In the genomic region with DNA sequence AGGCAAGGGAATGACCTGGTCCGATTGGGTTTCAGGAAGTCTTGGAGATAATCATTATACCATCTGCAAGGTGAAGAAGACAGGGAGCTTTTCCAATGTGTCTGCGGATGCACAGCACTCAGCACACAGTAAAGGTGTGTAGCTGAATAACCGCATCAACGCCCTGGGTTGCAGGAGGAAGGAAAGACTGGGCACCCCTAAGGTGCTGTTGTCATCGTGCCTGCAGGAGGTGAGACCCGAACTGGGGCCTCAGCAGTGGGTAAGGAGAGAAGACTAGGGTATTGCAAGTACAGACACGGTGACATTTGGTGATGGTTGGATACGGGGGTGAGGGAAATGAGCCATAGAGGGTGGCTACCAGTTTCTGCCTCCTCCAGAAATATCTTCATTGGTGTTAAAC, we compare ENCODE assay signal across 1 cellular context.
TF ChIP-seq lines count a peak whose summit lies in the region.

No MANE protein-coding gene starts in this region.

TF ChIP-seq in IMR-90, 13 proteins besides CTCF, POLR2A, EP300 and RAD21:
- no peak for TF ChIP-seq MXI1 (IDR thresholded peaks at IDR 0.05; ENCODE audit: borderline replicate concordance, low read depth, low read length)
- no peak for TF ChIP-seq BHLHE40 (IDR thresholded peaks at IDR 0.05; ENCODE audit: low read depth, low read length)
- no peak for TF ChIP-seq RFX5 (IDR thresholded peaks at IDR 0.05; ENCODE audit: low read depth, low read length)
- TF ChIP-seq FOS (IDR thresholded peaks at IDR 0.05; ENCODE audit: low read depth, low read length): no peak
- no peak for TF ChIP-seq MAFK (IDR thresholded peaks at IDR 0.05; ENCODE audit: low read depth, low read length)
- TF ChIP-seq, protein P1, sequence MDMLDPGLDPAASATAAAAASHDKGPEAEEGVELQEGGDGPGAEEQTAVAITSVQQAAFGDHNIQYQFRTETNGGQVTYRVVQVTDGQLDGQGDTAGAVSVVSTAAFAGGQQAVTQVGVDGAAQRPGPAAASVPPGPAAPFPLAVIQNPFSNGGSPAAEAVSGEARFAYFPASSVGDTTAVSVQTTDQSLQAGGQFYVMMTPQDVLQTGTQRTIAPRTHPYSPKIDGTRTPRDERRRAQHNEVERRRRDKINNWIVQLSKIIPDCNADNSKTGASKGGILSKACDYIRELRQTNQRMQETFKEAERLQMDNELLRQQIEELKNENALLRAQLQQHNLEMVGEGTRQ (IDR thresholded peaks at IDR 0.05; ENCODE audit: low read depth, low read length): no peak
- no peak for TF ChIP-seq RCOR1 (IDR thresholded peaks at IDR 0.05; ENCODE audit: insufficient replicate concordance, low read length)
- no peak for TF ChIP-seq MAZ (IDR thresholded peaks at IDR 0.05; ENCODE audit: borderline replicate concordance, low read depth, low read length)
- TF ChIP-seq NFE2L2 (IDR thresholded peaks at IDR 0.05; ENCODE audit: low read depth, low read length): no peak
- TF ChIP-seq CEBPB (IDR thresholded peaks at IDR 0.05; ENCODE audit: low read depth, low read length): no peak
- TF ChIP-seq CHD1 (IDR thresholded peaks at IDR 0.05; ENCODE audit: low read depth, low read length): no peak
- no peak for TF ChIP-seq SMC3 (IDR thresholded peaks at IDR 0.05; ENCODE audit: low read depth, low read length)
- TF ChIP-seq, protein P2, sequence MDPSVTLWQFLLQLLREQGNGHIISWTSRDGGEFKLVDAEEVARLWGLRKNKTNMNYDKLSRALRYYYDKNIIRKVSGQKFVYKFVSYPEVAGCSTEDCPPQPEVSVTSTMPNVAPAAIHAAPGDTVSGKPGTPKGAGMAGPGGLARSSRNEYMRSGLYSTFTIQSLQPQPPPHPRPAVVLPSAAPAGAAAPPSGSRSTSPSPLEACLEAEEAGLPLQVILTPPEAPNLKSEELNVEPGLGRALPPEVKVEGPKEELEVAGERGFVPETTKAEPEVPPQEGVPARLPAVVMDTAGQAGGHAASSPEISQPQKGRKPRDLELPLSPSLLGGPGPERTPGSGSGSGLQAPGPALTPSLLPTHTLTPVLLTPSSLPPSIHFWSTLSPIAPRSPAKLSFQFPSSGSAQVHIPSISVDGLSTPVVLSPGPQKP (IDR thresholded peaks at IDR 0.05; ENCODE audit: borderline replicate concordance, low read depth, low read length): no peak
